ENCODE assay signal across 8 cellular contexts in the genomic region with DNA sequence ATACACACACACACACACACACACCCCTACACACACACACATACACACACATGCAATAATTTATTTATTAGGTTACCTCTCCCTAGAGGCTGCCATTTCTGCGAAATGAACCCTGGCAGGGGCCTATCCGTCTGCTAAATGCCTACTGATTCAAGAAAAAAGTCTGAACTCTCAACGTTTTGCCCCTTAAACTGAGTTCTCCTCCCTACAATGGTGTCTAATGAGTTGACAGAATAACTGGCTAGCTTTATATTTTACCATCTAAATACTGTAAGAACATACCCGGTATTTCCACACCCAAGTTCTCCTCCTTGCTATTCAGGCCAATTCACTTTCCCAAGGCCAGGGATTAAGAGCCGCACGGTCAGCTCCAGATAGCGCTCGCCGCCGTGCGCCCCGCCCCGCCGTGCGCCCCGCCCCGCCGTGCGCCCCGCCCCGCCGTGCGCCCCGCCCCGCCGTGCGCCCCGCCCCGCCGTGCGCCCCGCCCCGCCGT. TPM values are rescaled to one million over a fixed set of nuclear protein-coding genes. Genes with fewer than 3 reads are reported as not detected.
DNase-seq lines count a peak whose midpoint lies in the region; ATAC-seq and TF ChIP-seq lines count a peak whose summit lies in the region.

No MANE protein-coding gene starts in this region.

- ATAC-seq in HG02763 (IDR thresholded peaks at IDR 0.05; ENCODE audit: unreplicated experiment) (peak; percentile 55), activated B cell treated with CpG ODN at 0.5 μM for 24 hours (ENCODE audit: low read depth) (peak; percentile 4), gastroesophageal sphincter (peak; percentile 87), omental fat pad (ENCODE audit: low FRiP score) (peak; percentile 87)

- H3K36me3 Mint-ChIP-seq in activated B cell treated with CpG ODN at 0.5 μM for 24 hours (ENCODE audit: low read depth) = peaks cover 33% of the 10 kb centered on the region

- H3K4me1 ChIP-seq in gastroesophageal sphincter = peaks cover 5 to 45% (median 10%) of the 10 kb centered on the region in 3 donors

- POLR2A ChIA-PET in activated B cell treated with CpG ODN at 0.5 μM for 24 hours (lab: Charles Lee) = interaction anchor here (1.5 to 2.3 kb wide), 2 partner anchors 8 to 10 kb away, joined by 5 to 9 read pairs; no protein-coding TSS in a partner anchor

- H3K36me3 ChIP-seq in gastroesophageal sphincter = peaks cover 0 to 17% of the 10 kb centered on the region in 2 donors

- no peaks in the 10 kb centered on the region for H3K27me3 ChIP-seq in gastroesophageal sphincter

- peaks cover 45% of the 10 kb centered on the region for H3K4me1 Mint-ChIP-seq in activated B cell treated with CpG ODN at 0.5 μM for 24 hours

- no peaks in the 10 kb centered on the region for H3K27me3 Mint-ChIP-seq in activated B cell treated with CpG ODN at 0.5 μM for 24 hours

- intact Hi-C loops in activated B cell treated with CpG ODN at 0.5 μM for 24 hours (cut with micrococcal nuclease) = no loop called here

- CTCF ChIA-PET in activated B cell treated with CpG ODN at 0.5 μM for 24 hours (lab: Charles Lee) = interaction anchor here (1.4 kb wide), 1 partner anchor 11 kb away, joined by 3 read pairs; no protein-coding TSS in a partner anchor

- H3K27ac ChIP-seq in gastroesophageal sphincter = peak overlapping the region in 3 of 4 donors; percentile 55 to 69 (median 66)

- H3K9me3 ChIP-seq in gastroesophageal sphincter = no peaks in the 10 kb centered on the region

- 8 to 10% methylated on average over 6 to 8 of the region's 34 CpGs for WGBS in gastroesophageal sphincter (ENCODE audit: low coverage in 1 of 2), 2 donors

- H3K4me3 ChIP-seq in GM12875 (ENCODE audit: low read depth, low read length) (peak overlapping the region; percentile 17), gastroesophageal sphincter (peak overlapping the region; percentile 22 to 89)

- H3K9me3 Mint-ChIP-seq in activated B cell treated with CpG ODN at 0.5 μM for 24 hours = no peaks in the 10 kb centered on the region

- peak; percentile 27 for DNase-seq in AG09319 (ENCODE audit: extremely low read depth, low read depth)
- DNase-seq in NAMALWA (ENCODE audit: low spot score) = peak; percentile 51
- peak; percentile 15 for DNase-seq in activated B cell treated with CpG ODN at 0.5 μM for 24 hours
- no peak for DNase-seq in omental fat pad (ENCODE audit: low spot score)
- no peak for DNase-seq in COR-L47 (lab: John Stamatoyannopoulos, UW)

- TF ChIP-seq CTCF in AG09319 (IDR thresholded peaks at IDR 0.05; ENCODE audit: low read depth, low read length) = no peak
- no peak for TF ChIP-seq CTCF in GM12875 (IDR thresholded peaks at IDR 0.05; ENCODE audit: borderline replicate concordance, insufficient read depth, low read depth, low read length)
- TF ChIP-seq CTCF in activated B cell treated with CpG ODN at 0.5 μM for 24 hours (IDR thresholded peaks at IDR 0.05) = no peak
- no peak for TF ChIP-seq CTCF in gastroesophageal sphincter (IDR thresholded peaks at IDR 0.05)
- no peak for TF ChIP-seq CTCF in omental fat pad (IDR thresholded peaks at IDR 0.05)

- TF ChIP-seq POLR2A in gastroesophageal sphincter (IDR thresholded peaks at IDR 0.05) = no peak

- H3K4me3 Mint-ChIP-seq in activated B cell treated with CpG ODN at 0.5 μM for 24 hours = peak overlapping the region; percentile 85

- peak overlapping the region; percentile 69 for H3K27ac Mint-ChIP-seq in activated B cell treated with CpG ODN at 0.5 μM for 24 hours

- no peak for TF ChIP-seq EP300 in gastroesophageal sphincter (IDR thresholded peaks at IDR 0.05)

RNA-seq across cellular contexts. Expression of a gene that starts 0.3 kb away (rescaled TPM):
- 37.1 and 53.3 TPM in 2 replicates for total RNA-seq in activated B cell treated with CpG ODN at 0.5 μM for 24 hours
- total RNA-seq in gastroesophageal sphincter = 10 to 100 TPM in 3 of 4 donors, 1 to 10 TPM in 1; 9.3 to 56.2 (median 19.3) TPM
- 10 to 100 TPM; 23.7 to 44.0 (median 29.3) TPM for total RNA-seq in omental fat pad

RNA-seq across cellular contexts. Expression of a gene that starts 46.2 kb away (rescaled TPM):
- total RNA-seq in activated B cell treated with CpG ODN at 0.5 μM for 24 hours (17.3 and 19.7 TPM in 2 replicates), gastroesophageal sphincter (10 to 100 TPM; 31.4 to 59.6 (median 44.3) TPM), omental fat pad (10 to 100 TPM; 18.8 to 51.1 (median 26.7) TPM)

Comparison
In these comparisons a context has a peak if more than half of its experiments do, and no peak if none do; other contexts are left out.
1. DNase-seq: peak in AG09319 (single experiment), NAMALWA (single experiment) and activated B cell treated with CpG ODN at 0.5 μM for 24 hours (single experiment); none in omental fat pad (single experiment) and COR-L47 (single experiment).
2. ATAC-seq: peak in every context shown above with its lines; median percentile 87 in gastroesophageal sphincter; 87 in omental fat pad; 55 in HG02763; 4 in activated B cell treated with CpG ODN at 0.5 μM for 24 hours.